9 cellular contexts compared by ENCODE assay signal in genomic region chr5:136769093-136769492, GRCh38.
"Had no signal": no experiment of that assay in that cellular context is flagged by ENCODE, and none has a peak within 500 bp of the region (broad histone marks: within the 10 kb centered on the region; RNA-seq: fewer than 3 reads in every experiment).

No MANE protein-coding gene starts in this region.

- H3K4me1 ChIP-seq: gastrocnemius medialis, pancreas, tibial artery had no signal

- H3K36me3 ChIP-seq: gastrocnemius medialis, neural progenitor cell, pancreas, tibial artery had no signal

- H3K4me3 ChIP-seq: gastrocnemius medialis, neural progenitor cell, pancreas, smooth muscle cell, tibial artery had no signal

- H3K27ac ChIP-seq: gastrocnemius medialis, neural progenitor cell, pancreas, tibial artery had no signal

- H3K27me3 ChIP-seq: gastrocnemius medialis, neural progenitor cell, pancreas, tibial artery had no signal

- H3K9me3 ChIP-seq: gastrocnemius medialis, pancreas, tibial artery had no signal

- DNase-seq: activated CD4-positive, CD25-positive, alpha-beta regulatory T cell; activated naive CD4-positive, alpha-beta T cell treated with anti-CD3 and anti-CD28 coated beads, Interleukin-2, amount 50 U/mL, for 16 hours; central memory CD4-positive, alpha-beta T cell; effector memory CD4-positive, alpha-beta T cell; gastrocnemius medialis; tibial artery had no signal

- ATAC-seq: gastrocnemius medialis had no signal
